24 cellular contexts compared by ENCODE assay signal in the genomic region with DNA sequence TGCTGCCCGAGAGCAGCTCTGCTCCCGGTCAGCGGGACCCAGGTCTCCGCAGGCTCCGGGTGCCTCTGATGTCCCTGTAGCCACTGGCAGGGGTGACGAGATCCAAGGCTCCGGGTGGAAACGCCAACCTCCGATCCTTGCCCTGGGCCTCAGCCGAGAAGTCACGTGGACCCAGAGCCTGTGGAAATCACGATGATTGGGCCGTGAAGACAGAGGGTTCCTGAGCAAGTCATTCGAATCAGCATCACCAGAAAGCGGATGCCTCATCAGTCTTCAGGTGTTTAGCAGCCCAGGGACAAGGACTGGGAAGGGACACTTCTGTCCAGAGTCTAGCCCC.
"Had no signal": no experiment of that assay in that cellular context is flagged by ENCODE, and none has a peak within 500 bp of the region (broad histone marks: within the 10 kb centered on the region; RNA-seq: fewer than 3 reads in every experiment).

No MANE protein-coding gene starts in this region.

- DNase-seq: IMR-90, Karpas-422, KG1, MG63, NCI-H1092, NCI-H1105 treated with DMSO at 0.1 percent for 48 hours, NCI-H1417 treated with DMSO at 0.1 percent for 48 hours, NCI-H146, NCI-H1694 treated with DMSO at 0.1 percent for 48 hours, NCI-H1930, NCI-H2081, NCI-H2107, NCI-H226, NCI-H446, NCI-H510A, NCI-H524 treated with DMSO at 0.1 percent for 48 hours, NCI-H69, NCI-H774, Right ventricle myocardium superior, RPMI8226, SIG-M5 had no signal

- H3K4me1 ChIP-seq: SJSA1 had no signal

- H3K27ac ChIP-seq: HL-60, SJSA1, SK-N-MC had no signal

- H3K4me3 ChIP-seq: MG63, SJSA1, SK-N-MC had no signal

- H3K36me3 ChIP-seq: MG63, SJSA1 had no signal

- H3K27me3 ChIP-seq: SJSA1 had no signal

- H3K9me3 ChIP-seq: MG63, SJSA1 had no signal
